Comparison of ENCODE assay signal across 12 cellular contexts in the genomic region with DNA sequence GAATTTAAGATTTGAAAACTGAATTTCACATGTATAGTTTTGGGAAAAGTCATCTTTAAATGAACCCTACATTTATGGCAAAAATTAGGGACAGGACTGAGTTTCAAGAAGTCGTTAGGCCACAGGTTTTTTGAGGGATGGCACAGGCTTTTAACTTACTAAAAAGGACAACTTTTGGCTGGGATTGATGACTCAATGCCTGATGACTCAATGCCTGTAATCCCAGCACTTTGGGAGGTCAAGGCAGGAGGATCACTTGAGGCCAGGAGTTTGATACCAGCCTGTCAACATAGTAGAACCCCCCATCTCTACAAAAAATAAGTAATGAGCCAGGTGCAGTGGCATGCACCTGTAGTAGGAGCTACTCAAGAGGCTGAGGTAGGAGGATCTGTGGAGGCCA. TPM values are rescaled to one million over a fixed set of nuclear protein-coding genes. Genes with fewer than 3 reads are reported as not detected.
DNase-seq lines count a peak whose midpoint lies in the region; ATAC-seq, FAIRE-seq and TF ChIP-seq lines count a peak whose summit lies in the region.
"Had no signal": no experiment of that assay in that cellular context is flagged by ENCODE, and none has a peak within 500 bp of the region (broad histone marks: within the 10 kb centered on the region; RNA-seq: fewer than 3 reads in every experiment).

No MANE protein-coding gene starts in this region.

- H4K91ac ChIP-seq in mesenchymal stem cell (ENCODE audit: low read length) = no peak overlapping the region

- H3F3A ChIP-seq in Loucy (ENCODE audit: low read depth) = peaks cover 3% of the 10 kb centered on the region; the same call in 1 of the 2 replicates

- H3K36me3 ChIP-seq in Loucy (ENCODE audit: insufficient read depth, low read length) (0 out of 2 replicates have a peak, but pooled peaks cover 7% of the 10 kb centered on the region), astrocyte (ENCODE audit: insufficient read depth, low read length) (no peaks in the 10 kb centered on the region), mesenchymal stem cell (ENCODE audit: control insufficient read depth in 1 of 2, insufficient read depth in 2 of 2, low read depth in 1 of 2, low read length in 2 of 2) (peaks cover 0 to 2% of the 10 kb centered on the region in 2 experiments), H7 (replicated peaks; ENCODE audit: control insufficient read depth, insufficient read depth, low read length) (no peaks in the 10 kb centered on the region)

- H3K27ac Mint-ChIP-seq in Calu3 (ENCODE audit: unreplicated experiment) (peak overlapping the region; percentile 23), astrocyte (ENCODE audit: unreplicated experiment) (peak overlapping the region; percentile 34), type B pancreatic cell (no peak overlapping the region)
- H3K27ac Mint-ChIP-seq: activated naive CD4-positive, alpha-beta T cell treated with anti-CD3 and anti-CD28 coated beads for 36 hours had no signal

- H3K79me2 ChIP-seq in Loucy (ENCODE audit: insufficient read depth, low read length) (peaks cover 100% of the 10 kb centered on the region), astrocyte (ENCODE audit: insufficient read depth, low read length) (peaks cover 99% of the 10 kb centered on the region)

- no peaks in the 10 kb centered on the region for H3K36me3 Mint-ChIP-seq in Calu3 (ENCODE audit: insufficient read depth, unreplicated experiment)
- H3K36me3 Mint-ChIP-seq in astrocyte (ENCODE audit: low read depth, unreplicated experiment) = peaks cover 8% of the 10 kb centered on the region
- H3K36me3 Mint-ChIP-seq in type B pancreatic cell = peaks cover 3% of the 10 kb centered on the region

- H2AK5ac ChIP-seq in mesenchymal stem cell (ENCODE audit: low read length, severe bottlenecking) = no peak overlapping the region

- H3K9me3 ChIP-seq in Loucy (ENCODE audit: insufficient read depth, low read depth, low read length) = no peaks in the 10 kb centered on the region
- H3K9me3 ChIP-seq in astrocyte (ENCODE audit: insufficient read depth, low read depth, low read length) = no peaks in the 10 kb centered on the region
- no peaks in the 10 kb centered on the region for H3K9me3 ChIP-seq in mesenchymal stem cell (ENCODE audit: control insufficient read depth, low read length)

- ATAC-seq in HG02840 (IDR thresholded peaks at IDR 0.05; ENCODE audit: low FRiP score, unreplicated experiment) = no peak

- no peak overlapping the region for H2BK15ac ChIP-seq in mesenchymal stem cell (ENCODE audit: low read depth, poor library complexity, severe bottlenecking)

- DNase-seq in Calu3 (no peak), astrocyte (ENCODE audit: low read depth) (no peak), mesenchymal stem cell (peak; percentile 51), H7 (no peak), type B pancreatic cell (ENCODE audit: extremely low spot score, unreplicated experiment) (no peak), NCI-H187 treated with DMSO at 0.1 percent for 48 hours (lab: John Stamatoyannopoulos, UW) (no peak)
- DNase-seq: glutamatergic neuron, posterior cingulate gyrus, SW 1271 had no signal

- H3K4me2 ChIP-seq in Loucy (ENCODE audit: low read depth, low read length, poor library complexity, severe bottlenecking) = peak overlapping the region; percentile 70
- H3K4me2 ChIP-seq in astrocyte (ENCODE audit: low read length) = peak overlapping the region; percentile 61
- no peak overlapping the region for H3K4me2 ChIP-seq in mesenchymal stem cell (ENCODE audit: low read length, poor library complexity, severe bottlenecking)

- H3K4me3 ChIP-seq in Loucy (ENCODE audit: low read length, poor library complexity, severe bottlenecking) (no peak overlapping the region), astrocyte (ENCODE audit: insufficient read depth, low read depth, low read length) (no peak overlapping the region), mesenchymal stem cell (ENCODE audit: insufficient read depth in 1 of 2, low read depth in 1 of 2, low read length in 2 of 2) (no peak overlapping the region), H7 (ENCODE audit: insufficient read depth, low read depth, low read length) (no peak overlapping the region)

- BruUV-seq in Calu3 (replicated peaks; lab: Mats Ljungman, UMichigan) = no TSS peak

- CTCF ChIA-PET in Calu3 (lab: Charles Lee) = interaction anchor here (0.6 to 2.0 kb wide), 2 partner anchors 14 to 226 kb away, joined by 3 to 8 read pairs; no protein-coding TSS in a partner anchor

- TF ChIP-seq CTCF in Calu3 (IDR thresholded peaks at IDR 0.05; ENCODE audit: unreplicated experiment) (no peak), Loucy (conservative IDR thresholded peaks at IDR 0.05; ENCODE audit: low read length) (no peak), astrocyte (IDR thresholded peaks at IDR 0.05; ENCODE audit: insufficient read depth, low read depth, low read length) (no peak), type B pancreatic cell (conservative IDR thresholded peaks at IDR 0.05) (no peak)

- H3K79me1 ChIP-seq in mesenchymal stem cell (replicated peaks; ENCODE audit: low read length, poor library complexity, severe bottlenecking) = no peaks in the 10 kb centered on the region

- no peak overlapping the region for H2BK5ac ChIP-seq in mesenchymal stem cell (ENCODE audit: low read depth, low read length, poor library complexity, severe bottlenecking)

- H3K4me1 ChIP-seq in Loucy (ENCODE audit: insufficient read depth, low read length, poor library complexity, severe bottlenecking) = peaks cover 87% of the 10 kb centered on the region
- peaks cover 27% of the 10 kb centered on the region for H3K4me1 ChIP-seq in astrocyte (ENCODE audit: insufficient read depth, low read length)
- peaks cover 9% of the 10 kb centered on the region for H3K4me1 ChIP-seq in mesenchymal stem cell (ENCODE audit: control insufficient read depth, insufficient read depth, low read depth, low read length)

- no peak overlapping the region for H3K4me3 Mint-ChIP-seq in Calu3 (ENCODE audit: low read depth, unreplicated experiment)
- no peak overlapping the region for H3K4me3 Mint-ChIP-seq in astrocyte (ENCODE audit: unreplicated experiment)
- no peak overlapping the region for H3K4me3 Mint-ChIP-seq in type B pancreatic cell
- H3K4me3 Mint-ChIP-seq: activated naive CD4-positive, alpha-beta T cell treated with anti-CD3 and anti-CD28 coated beads for 36 hours had no signal

- no peaks in the 10 kb centered on the region for H3K9me2 ChIP-seq in Loucy (replicated peaks; ENCODE audit: low read depth, low read length)

- WGBS in mesenchymal stem cell = 7% methylated on average over 1 of the region's 1 CpG

- H4K8ac ChIP-seq in mesenchymal stem cell (ENCODE audit: low read length) = no peak overlapping the region

- H3K23ac ChIP-seq in mesenchymal stem cell (ENCODE audit: low read length in 2 of 2) = no peak overlapping the region

- H3K9me3 Mint-ChIP-seq in Calu3 (ENCODE audit: low read depth, unreplicated experiment) (no peaks in the 10 kb centered on the region), astrocyte (ENCODE audit: unreplicated experiment) (peaks cover 1% of the 10 kb centered on the region), type B pancreatic cell (peaks cover 1% of the 10 kb centered on the region)

- intact Hi-C loops in Calu3 (cut with micrococcal nuclease; ENCODE audit: unreplicated experiment) = loop anchor here (5.0 to 10.0 kb wide), 2 partner anchors 34 to 209 kb away; a partner anchor contains a TSS

- H3K27me3 ChIP-seq in Loucy (ENCODE audit: insufficient read depth, low read length, poor library complexity, severe bottlenecking) (no peaks in the 10 kb centered on the region), astrocyte (ENCODE audit: insufficient read depth, low read length) (no peaks in the 10 kb centered on the region), mesenchymal stem cell (ENCODE audit: control insufficient read depth in 1 of 2, insufficient read depth in 1 of 2, low read length in 2 of 2) (no peaks in the 10 kb centered on the region), H7 (ENCODE audit: control insufficient read depth, insufficient read depth, low read length) (no peaks in the 10 kb centered on the region)

- no peak overlapping the region for H2BK12ac ChIP-seq in mesenchymal stem cell (ENCODE audit: low read length in 2 of 2)

- H3K9ac ChIP-seq in Loucy (ENCODE audit: low read depth, low read length, poor library complexity, severe bottlenecking) (no peak overlapping the region), astrocyte (ENCODE audit: low read length) (no peak overlapping the region), mesenchymal stem cell (ENCODE audit: low read length) (no peak overlapping the region)

- no peak for FAIRE-seq in astrocyte (lab: Jason Lieb, UNC)

- H3K14ac ChIP-seq in mesenchymal stem cell (ENCODE audit: low read length in 2 of 2) = no peak overlapping the region

- no peak overlapping the region for H3K18ac ChIP-seq in mesenchymal stem cell (ENCODE audit: low read depth in 1 of 2, low read length in 2 of 2)

- H3K4ac ChIP-seq in mesenchymal stem cell (ENCODE audit: low read depth in 1 of 2, low read length in 2 of 2) = no peak overlapping the region

- H3K27ac ChIP-seq in astrocyte (ENCODE audit: low read depth, low read length) = no peak overlapping the region
- H3K27ac ChIP-seq in mesenchymal stem cell (ENCODE audit: low read length, poor library complexity, severe bottlenecking) = no peak overlapping the region

- H2AFZ ChIP-seq in Loucy (ENCODE audit: low read length) = no peak overlapping the region
- H2AFZ ChIP-seq in astrocyte (ENCODE audit: low read depth, low read length) = no peak overlapping the region
- no peak overlapping the region for H2AFZ ChIP-seq in mesenchymal stem cell (ENCODE audit: low read depth, low read length)

- H3K27me3 Mint-ChIP-seq in Calu3 (ENCODE audit: unreplicated experiment) = no peaks in the 10 kb centered on the region
- no peaks in the 10 kb centered on the region for H3K27me3 Mint-ChIP-seq in astrocyte (ENCODE audit: low read depth, unreplicated experiment)
- no peaks in the 10 kb centered on the region for H3K27me3 Mint-ChIP-seq in type B pancreatic cell

- peaks cover 93% of the 10 kb centered on the region for H4K20me1 ChIP-seq in Loucy (ENCODE audit: insufficient read depth, low read length, poor library complexity, severe bottlenecking)
- peaks cover 92% of the 10 kb centered on the region for H4K20me1 ChIP-seq in astrocyte (ENCODE audit: insufficient read depth, low read length)

- H3K4me1 Mint-ChIP-seq in Calu3 (ENCODE audit: low read depth, unreplicated experiment) (peaks cover 59% of the 10 kb centered on the region), astrocyte (ENCODE audit: low read depth, unreplicated experiment) (peaks cover 41% of the 10 kb centered on the region), type B pancreatic cell (ENCODE audit: unreplicated experiment) (peaks cover 38% of the 10 kb centered on the region)

- H2BK120ac ChIP-seq in mesenchymal stem cell (ENCODE audit: low read depth, low read length) = no peak overlapping the region

RNA-seq across cellular contexts. Expression of a gene that starts 15.9 kb away (rescaled TPM):
- total RNA-seq in Calu3 (2022) = 106 and 109 TPM in 2 replicates
- 111 TPM in 2 replicates for total RNA-seq in astrocyte
- polyA plus RNA-seq in mesenchymal stem cell (2013, experiment 1 of 2) = 43.9 TPM
- polyA plus RNA-seq in mesenchymal stem cell (2013, experiment 2 of 2) = 45.6 TPM
- 158 and 160 TPM in 2 replicates for total RNA-seq in H7 (2014; rRNA removed; shearing (Covaris generic))
- 34.9 and 59.3 TPM in 2 replicates for total RNA-seq in type B pancreatic cell (ENCODE audit: low replicate concordance)
